In genomic region chr14:63493246-63493645, GRCh38 we compare ENCODE assay signal across 8 cellular contexts. TPM values are rescaled to one million over a fixed set of nuclear protein-coding genes. Genes with fewer than 3 reads are reported as not detected.
DNase-seq lines count a peak whose midpoint lies in the region; ATAC-seq and TF ChIP-seq lines count a peak whose summit lies in the region.

No MANE protein-coding gene starts in this region.

- H3K9me3 ChIP-seq in mucosa of descending colon (no peaks in the 10 kb centered on the region), Karpas-422 (ENCODE audit: low read length) (no peaks in the 10 kb centered on the region)

- H3K79me2 ChIP-seq in Karpas-422 (ENCODE audit: low read length): peaks cover 98% of the 10 kb centered on the region

- H3K9ac ChIP-seq in Karpas-422 (ENCODE audit: low read length): no peak overlapping the region

- ATAC-seq in mucosa of descending colon: peak; percentile 66

- no peak overlapping the region for H2AFZ ChIP-seq in Karpas-422 (ENCODE audit: low read length)

- H3K36me3 ChIP-seq in mucosa of descending colon (ENCODE audit: low read depth) (no peaks in the 10 kb centered on the region), Karpas-422 (ENCODE audit: insufficient read depth, low read length) (no peaks in the 10 kb centered on the region)

- TF ChIP-seq POLR2A in NB4 (IDR thresholded peaks at IDR 0.05; ENCODE audit: extremely low read depth, insufficient read length): no peak

- no peak for TF ChIP-seq CTCF in NB4 (IDR thresholded peaks at IDR 0.05; ENCODE audit: low read depth, low read length)
- no peak for TF ChIP-seq CTCF in cardiac fibroblast (IDR thresholded peaks at IDR 0.05; ENCODE audit: low read depth, low read length)
- no peak for TF ChIP-seq CTCF in mucosa of descending colon (IDR thresholded peaks at IDR 0.05)

- no peaks in the 10 kb centered on the region for H4K20me1 ChIP-seq in Karpas-422 (ENCODE audit: insufficient read depth, low read depth, low read length)

- H3K4me2 ChIP-seq in Karpas-422 (ENCODE audit: low read depth, low read length, poor library complexity, severe bottlenecking): no peak overlapping the region

- H3K4me1 ChIP-seq in mucosa of descending colon (ENCODE audit: low read depth) (peaks cover 17% of the 10 kb centered on the region), Karpas-422 (ENCODE audit: low read length) (peaks cover 14% of the 10 kb centered on the region)

- no peaks in the 10 kb centered on the region for H3K9me2 ChIP-seq in Karpas-422 (replicated peaks; ENCODE audit: insufficient read depth, low read length)

- intact Hi-C loops in mucosa of descending colon (cut with DNase I, micrococcal nuclease): no loop called here

- DNase-seq in EL (peak; percentile 40), NB4 (ENCODE audit: low read depth) (peak; percentile 26), cardiac fibroblast (ENCODE audit: low read depth in 2 of 2) (peak; percentile 27 to 48), mucosa of descending colon (no peak), UCSD-AML1 (lab: John Stamatoyannopoulos, UW; ENCODE audit: unreplicated experiment) (no peak), NCI-H2081 (lab: John Stamatoyannopoulos, UW) (no peak), GF-D8 (lab: John Stamatoyannopoulos, UW) (no peak), Karpas-422 (no peak)

- H3K27ac ChIP-seq in Karpas-422 (ENCODE audit: low read length): no peak overlapping the region

- no peak overlapping the region for H3K4me3 ChIP-seq in NB4 (ENCODE audit: low read depth, low read length)
- H3K4me3 ChIP-seq in cardiac fibroblast (replicated peaks in 1 of 2; ENCODE audit: low read depth in 2 of 2, low read length in 2 of 2): no peak overlapping the region
- no peak overlapping the region for H3K4me3 ChIP-seq in mucosa of descending colon
- no peak overlapping the region for H3K4me3 ChIP-seq in Karpas-422 (ENCODE audit: low read length)

- H3K27me3 ChIP-seq in Karpas-422 (ENCODE audit: low read length): no peaks in the 10 kb centered on the region

RNA-seq across cellular contexts. Expression of gene PPP2R5E, which starts 49.9 kb away (rescaled TPM):
- 10 to 100 TPM; 45.3 to 54.1 (median 51.6) TPM for total RNA-seq in mucosa of descending colon
- 25.6 and 58.3 TPM in 2 replicates for total RNA-seq in Karpas-422 (2014; rRNA removed; shearing (Covaris generic); ENCODE audit: low replicate concordance)

Comparison
In these comparisons a context has a peak if more than half of its experiments do, and no peak if none do; other contexts are left out.
1. DNase-seq: peak in EL (single experiment), NB4 (single experiment) and cardiac fibroblast (2 of 2); none in mucosa of descending colon (0 of 3), UCSD-AML1 (single experiment), NCI-H2081 (0 of 2), GF-D8 (single experiment) and Karpas-422 (single experiment).